In the genomic region with DNA sequence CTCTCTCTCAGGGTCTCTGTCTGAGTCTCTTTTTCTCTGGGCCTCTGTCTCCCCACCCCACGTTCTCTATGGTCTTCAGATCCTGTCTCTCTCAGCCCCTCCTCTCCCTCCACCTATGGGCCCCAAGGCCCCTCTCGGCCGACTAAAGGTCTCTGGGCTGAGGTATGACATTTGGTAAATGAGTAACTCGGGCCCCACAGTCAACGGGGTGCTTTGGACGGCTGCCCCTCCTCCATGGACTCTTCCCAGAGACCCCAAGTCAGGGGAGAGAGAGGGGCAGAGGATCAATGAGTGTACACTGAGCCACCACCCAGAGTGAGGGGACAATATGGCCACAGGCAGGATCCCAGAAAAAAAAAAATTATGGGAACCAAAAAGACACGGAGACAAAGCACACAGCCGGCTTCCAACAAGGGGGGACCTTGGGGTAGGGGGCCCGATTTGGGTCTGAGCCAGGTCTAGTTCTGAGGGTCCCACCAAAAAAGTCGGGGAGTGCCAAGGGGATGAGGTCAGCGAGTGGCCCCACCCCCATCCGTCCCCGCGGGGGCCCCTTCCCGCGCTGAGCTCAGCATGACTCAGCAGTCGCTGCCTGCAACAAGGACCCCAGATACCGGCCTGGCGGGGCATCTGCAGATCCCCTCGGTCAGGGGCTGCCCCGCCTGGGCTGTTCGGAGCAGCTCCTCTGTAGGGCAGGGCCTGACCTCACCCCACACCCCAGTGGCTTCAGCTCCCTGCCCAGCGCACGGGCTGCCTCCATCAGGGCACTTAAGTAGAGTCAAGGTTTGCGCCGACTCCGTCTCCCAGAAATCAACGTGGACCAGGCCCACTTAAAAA, we compare ENCODE assay signal across 1 cellular context.
TF ChIP-seq lines count a peak whose summit lies in the region.

No MANE protein-coding gene starts in this region.

TF ChIP-seq in IMR-90, 13 proteins besides CTCF, POLR2A, EP300 and RAD21 (continued from another document):
- TF ChIP-seq, protein P1, sequence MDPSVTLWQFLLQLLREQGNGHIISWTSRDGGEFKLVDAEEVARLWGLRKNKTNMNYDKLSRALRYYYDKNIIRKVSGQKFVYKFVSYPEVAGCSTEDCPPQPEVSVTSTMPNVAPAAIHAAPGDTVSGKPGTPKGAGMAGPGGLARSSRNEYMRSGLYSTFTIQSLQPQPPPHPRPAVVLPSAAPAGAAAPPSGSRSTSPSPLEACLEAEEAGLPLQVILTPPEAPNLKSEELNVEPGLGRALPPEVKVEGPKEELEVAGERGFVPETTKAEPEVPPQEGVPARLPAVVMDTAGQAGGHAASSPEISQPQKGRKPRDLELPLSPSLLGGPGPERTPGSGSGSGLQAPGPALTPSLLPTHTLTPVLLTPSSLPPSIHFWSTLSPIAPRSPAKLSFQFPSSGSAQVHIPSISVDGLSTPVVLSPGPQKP (IDR thresholded peaks at IDR 0.05; ENCODE audit: borderline replicate concordance, low read depth, low read length), result no peak
- TF ChIP-seq BHLHE40 (IDR thresholded peaks at IDR 0.05; ENCODE audit: low read depth, low read length), result 0 out of 2 replicates have a peak, but pooled peaks have one; percentile 15
- TF ChIP-seq, protein P2, sequence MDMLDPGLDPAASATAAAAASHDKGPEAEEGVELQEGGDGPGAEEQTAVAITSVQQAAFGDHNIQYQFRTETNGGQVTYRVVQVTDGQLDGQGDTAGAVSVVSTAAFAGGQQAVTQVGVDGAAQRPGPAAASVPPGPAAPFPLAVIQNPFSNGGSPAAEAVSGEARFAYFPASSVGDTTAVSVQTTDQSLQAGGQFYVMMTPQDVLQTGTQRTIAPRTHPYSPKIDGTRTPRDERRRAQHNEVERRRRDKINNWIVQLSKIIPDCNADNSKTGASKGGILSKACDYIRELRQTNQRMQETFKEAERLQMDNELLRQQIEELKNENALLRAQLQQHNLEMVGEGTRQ (IDR thresholded peaks at IDR 0.05; ENCODE audit: low read depth, low read length), result no peak
- no peak for TF ChIP-seq SMC3 (IDR thresholded peaks at IDR 0.05; ENCODE audit: low read depth, low read length)
- no peak for TF ChIP-seq RFX5 (IDR thresholded peaks at IDR 0.05; ENCODE audit: low read depth, low read length)
- peak; percentile 90 for TF ChIP-seq MAFK (IDR thresholded peaks at IDR 0.05; ENCODE audit: low read depth, low read length)
- no peak for TF ChIP-seq CHD1 (IDR thresholded peaks at IDR 0.05; ENCODE audit: low read depth, low read length)
- peak; percentile 97 for TF ChIP-seq MAZ (IDR thresholded peaks at IDR 0.05; ENCODE audit: borderline replicate concordance, low read depth, low read length)
- no peak for TF ChIP-seq CEBPB (IDR thresholded peaks at IDR 0.05; ENCODE audit: low read depth, low read length)
- TF ChIP-seq NFE2L2 (IDR thresholded peaks at IDR 0.05; ENCODE audit: low read depth, low read length), result peak; percentile 98
- TF ChIP-seq RCOR1 (IDR thresholded peaks at IDR 0.05; ENCODE audit: insufficient replicate concordance, low read length), result no peak
- no peak for TF ChIP-seq MXI1 (IDR thresholded peaks at IDR 0.05; ENCODE audit: borderline replicate concordance, low read depth, low read length)
